Comparison of ENCODE assay signal across 2 cellular contexts in the genomic region with DNA sequence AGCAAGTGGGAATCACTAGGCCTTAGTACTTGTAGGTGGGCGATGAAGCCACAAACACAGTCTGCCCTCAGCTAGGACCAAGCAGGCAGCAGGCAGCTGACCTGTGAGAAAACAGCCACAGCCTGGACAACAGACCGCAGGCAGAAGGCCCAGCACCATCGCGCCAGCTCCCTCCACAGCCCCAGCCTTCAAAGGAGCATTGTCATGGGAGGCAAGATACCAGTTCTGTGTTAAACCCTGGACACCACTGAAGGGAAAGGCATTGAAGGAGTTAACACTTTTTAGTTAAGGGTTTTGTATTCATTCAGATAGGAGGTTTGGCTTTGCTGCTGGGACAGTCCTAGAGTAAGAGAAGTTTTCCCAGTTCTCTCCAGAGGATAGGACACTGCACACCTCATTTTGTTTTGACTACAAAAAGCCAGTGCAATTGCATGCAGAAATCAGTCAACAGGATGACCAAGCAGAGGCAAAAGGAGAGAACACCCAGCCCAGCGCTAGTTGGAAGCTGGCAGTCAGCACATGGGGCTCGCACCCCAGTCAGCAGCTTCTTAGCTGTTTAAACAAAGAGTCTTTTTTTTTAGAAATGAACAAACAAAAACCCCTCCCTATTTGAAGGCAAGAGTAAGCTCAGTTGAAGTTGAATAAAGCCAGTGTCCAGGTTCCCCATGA.
TF ChIP-seq lines count a peak whose summit lies in the region.

No MANE protein-coding gene starts in this region.

TF ChIP-seq in SK-N-SH, 30 proteins besides CTCF, POLR2A, EP300 and RAD21 (continued from another document):
- TF ChIP-seq, protein P1, sequence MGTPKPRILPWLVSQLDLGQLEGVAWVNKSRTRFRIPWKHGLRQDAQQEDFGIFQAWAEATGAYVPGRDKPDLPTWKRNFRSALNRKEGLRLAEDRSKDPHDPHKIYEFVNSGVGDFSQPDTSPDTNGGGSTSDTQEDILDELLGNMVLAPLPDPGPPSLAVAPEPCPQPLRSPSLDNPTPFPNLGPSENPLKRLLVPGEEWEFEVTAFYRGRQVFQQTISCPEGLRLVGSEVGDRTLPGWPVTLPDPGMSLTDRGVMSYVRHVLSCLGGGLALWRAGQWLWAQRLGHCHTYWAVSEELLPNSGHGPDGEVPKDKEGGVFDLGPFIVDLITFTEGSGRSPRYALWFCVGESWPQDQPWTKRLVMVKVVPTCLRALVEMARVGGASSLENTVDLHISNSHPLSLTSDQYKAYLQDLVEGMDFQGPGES (IDR thresholded peaks at IDR 0.05; ENCODE audit: low read depth, low read length) = no peak
- TF ChIP-seq, protein P2, sequence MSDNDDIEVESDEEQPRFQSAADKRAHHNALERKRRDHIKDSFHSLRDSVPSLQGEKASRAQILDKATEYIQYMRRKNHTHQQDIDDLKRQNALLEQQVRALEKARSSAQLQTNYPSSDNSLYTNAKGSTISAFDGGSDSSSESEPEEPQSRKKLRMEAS (IDR thresholded peaks at IDR 0.05; ENCODE audit: low read depth) = no peak
- no peak for TF ChIP-seq GATA2 (CRISPR knock-in tag; IDR thresholded peaks at IDR 0.05)
- TF ChIP-seq, protein P3, sequence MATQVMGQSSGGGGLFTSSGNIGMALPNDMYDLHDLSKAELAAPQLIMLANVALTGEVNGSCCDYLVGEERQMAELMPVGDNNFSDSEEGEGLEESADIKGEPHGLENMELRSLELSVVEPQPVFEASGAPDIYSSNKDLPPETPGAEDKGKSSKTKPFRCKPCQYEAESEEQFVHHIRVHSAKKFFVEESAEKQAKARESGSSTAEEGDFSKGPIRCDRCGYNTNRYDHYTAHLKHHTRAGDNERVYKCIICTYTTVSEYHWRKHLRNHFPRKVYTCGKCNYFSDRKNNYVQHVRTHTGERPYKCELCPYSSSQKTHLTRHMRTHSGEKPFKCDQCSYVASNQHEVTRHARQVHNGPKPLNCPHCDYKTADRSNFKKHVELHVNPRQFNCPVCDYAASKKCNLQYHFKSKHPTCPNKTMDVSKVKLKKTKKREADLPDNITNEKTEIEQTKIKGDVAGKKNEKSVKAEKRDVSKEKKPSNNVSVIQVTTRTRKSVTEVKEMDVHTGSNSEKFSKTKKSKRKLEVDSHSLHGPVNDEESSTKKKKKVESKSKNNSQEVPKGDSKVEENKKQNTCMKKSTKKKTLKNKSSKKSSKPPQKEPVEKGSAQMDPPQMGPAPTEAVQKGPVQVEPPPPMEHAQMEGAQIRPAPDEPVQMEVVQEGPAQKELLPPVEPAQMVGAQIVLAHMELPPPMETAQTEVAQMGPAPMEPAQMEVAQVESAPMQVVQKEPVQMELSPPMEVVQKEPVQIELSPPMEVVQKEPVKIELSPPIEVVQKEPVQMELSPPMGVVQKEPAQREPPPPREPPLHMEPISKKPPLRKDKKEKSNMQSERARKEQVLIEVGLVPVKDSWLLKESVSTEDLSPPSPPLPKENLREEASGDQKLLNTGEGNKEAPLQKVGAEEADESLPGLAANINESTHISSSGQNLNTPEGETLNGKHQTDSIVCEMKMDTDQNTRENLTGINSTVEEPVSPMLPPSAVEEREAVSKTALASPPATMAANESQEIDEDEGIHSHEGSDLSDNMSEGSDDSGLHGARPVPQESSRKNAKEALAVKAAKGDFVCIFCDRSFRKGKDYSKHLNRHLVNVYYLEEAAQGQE (IDR thresholded peaks at IDR 0.05; ENCODE audit: low read depth, low read length) = no peak
- TF ChIP-seq NRF1 (IDR thresholded peaks at IDR 0.05; ENCODE audit: low read depth, low read length) = no peak
- TF ChIP-seq TAF1 (IDR thresholded peaks at IDR 0.05; ENCODE audit: borderline replicate concordance, low read depth, low read length) = no peak
- TF ChIP-seq NFIC (IDR thresholded peaks at IDR 0.05; ENCODE audit: borderline replicate concordance) = no peak
- no peak for TF ChIP-seq JUND (IDR thresholded peaks at IDR 0.05)
TF ChIP-seq in SK-N-SH: peak in this region for 0.

TF ChIP-seq in SK-N-SH treated with all-trans-retinoic acid at 6 μM for 48 hours, 23 proteins besides CTCF, POLR2A, EP300 and RAD21 (continued from another document):
- TF ChIP-seq, protein P4, sequence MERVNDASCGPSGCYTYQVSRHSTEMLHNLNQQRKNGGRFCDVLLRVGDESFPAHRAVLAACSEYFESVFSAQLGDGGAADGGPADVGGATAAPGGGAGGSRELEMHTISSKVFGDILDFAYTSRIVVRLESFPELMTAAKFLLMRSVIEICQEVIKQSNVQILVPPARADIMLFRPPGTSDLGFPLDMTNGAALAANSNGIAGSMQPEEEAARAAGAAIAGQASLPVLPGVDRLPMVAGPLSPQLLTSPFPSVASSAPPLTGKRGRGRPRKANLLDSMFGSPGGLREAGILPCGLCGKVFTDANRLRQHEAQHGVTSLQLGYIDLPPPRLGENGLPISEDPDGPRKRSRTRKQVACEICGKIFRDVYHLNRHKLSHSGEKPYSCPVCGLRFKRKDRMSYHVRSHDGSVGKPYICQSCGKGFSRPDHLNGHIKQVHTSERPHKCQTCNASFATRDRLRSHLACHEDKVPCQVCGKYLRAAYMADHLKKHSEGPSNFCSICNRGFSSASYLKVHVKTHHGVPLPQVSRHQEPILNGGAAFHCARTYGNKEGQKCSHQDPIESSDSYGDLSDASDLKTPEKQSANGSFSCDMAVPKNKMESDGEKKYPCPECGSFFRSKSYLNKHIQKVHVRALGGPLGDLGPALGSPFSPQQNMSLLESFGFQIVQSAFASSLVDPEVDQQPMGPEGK (CRISPR knock-in tag; IDR thresholded peaks at IDR 0.05; ENCODE audit: borderline replicate concordance) = no peak
- TF ChIP-seq, protein P5, sequence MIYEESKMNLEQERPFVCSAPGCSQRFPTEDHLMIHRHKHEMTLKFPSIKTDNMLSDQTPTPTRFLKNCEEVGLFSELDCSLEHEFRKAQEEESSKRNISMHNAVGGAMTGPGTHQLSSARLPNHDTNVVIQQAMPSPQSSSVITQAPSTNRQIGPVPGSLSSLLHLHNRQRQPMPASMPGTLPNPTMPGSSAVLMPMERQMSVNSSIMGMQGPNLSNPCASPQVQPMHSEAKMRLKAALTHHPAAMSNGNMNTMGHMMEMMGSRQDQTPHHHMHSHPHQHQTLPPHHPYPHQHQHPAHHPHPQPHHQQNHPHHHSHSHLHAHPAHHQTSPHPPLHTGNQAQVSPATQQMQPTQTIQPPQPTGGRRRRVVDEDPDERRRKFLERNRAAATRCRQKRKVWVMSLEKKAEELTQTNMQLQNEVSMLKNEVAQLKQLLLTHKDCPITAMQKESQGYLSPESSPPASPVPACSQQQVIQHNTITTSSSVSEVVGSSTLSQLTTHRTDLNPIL (CRISPR knock-in tag; IDR thresholded peaks at IDR 0.05; ENCODE audit: low read depth) = no peak
- no peak for TF ChIP-seq OSR1 (CRISPR knock-in tag; IDR thresholded peaks at IDR 0.05)
- TF ChIP-seq ZNF8 (CRISPR knock-in tag; IDR thresholded peaks at IDR 0.05) = no peak
- no peak for TF ChIP-seq CSDC2 (CRISPR knock-in tag; IDR thresholded peaks at IDR 0.05)
- no peak for TF ChIP-seq BACH2 (CRISPR knock-in tag; IDR thresholded peaks at IDR 0.05; ENCODE audit: borderline replicate concordance)
- TF ChIP-seq ISL1 (CRISPR knock-in tag; IDR thresholded peaks at IDR 0.05) = no peak
- no peak for TF ChIP-seq ZNF70 (CRISPR knock-in tag; IDR thresholded peaks at IDR 0.05)
- TF ChIP-seq TOX (CRISPR knock-in tag; IDR thresholded peaks at IDR 0.05; ENCODE audit: borderline replicate concordance) = no peak
- TF ChIP-seq TSHZ2 (CRISPR knock-in tag; IDR thresholded peaks at IDR 0.05) = no peak
- no peak for TF ChIP-seq ZFP3 (CRISPR knock-in tag; IDR thresholded peaks at IDR 0.05)
- no peak for TF ChIP-seq ZFP30 (CRISPR knock-in tag; IDR thresholded peaks at IDR 0.05)
- no peak for TF ChIP-seq PPARA (CRISPR knock-in tag; IDR thresholded peaks at IDR 0.05; ENCODE audit: borderline replicate concordance)
- no peak for TF ChIP-seq TCF4 (CRISPR knock-in tag; IDR thresholded peaks at IDR 0.05; ENCODE audit: borderline replicate concordance)
- TF ChIP-seq GLIS3 (CRISPR knock-in tag; IDR thresholded peaks at IDR 0.05) = no peak
